ENCODE assay signal across 7 cellular contexts in the genomic region with DNA sequence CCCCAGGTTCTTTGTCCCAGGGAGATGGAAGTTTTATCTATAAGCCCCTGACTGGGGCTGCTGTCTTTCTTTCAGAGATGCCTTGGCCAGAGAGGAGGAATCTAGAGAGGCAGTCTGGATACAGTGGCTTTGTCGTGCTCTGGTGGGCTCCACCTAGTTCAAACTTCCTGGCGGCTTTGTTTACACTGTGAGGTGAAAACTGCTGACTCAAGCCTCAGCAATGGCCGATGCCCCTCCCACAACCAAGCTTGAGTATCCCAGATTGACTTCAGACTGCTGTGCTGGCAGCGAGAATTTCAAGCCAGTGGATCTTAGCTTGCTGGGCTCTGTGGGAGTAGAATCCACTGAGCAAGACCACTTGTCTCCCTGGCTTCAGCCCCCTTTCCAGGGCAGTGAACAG.
DNase-seq lines count a peak whose midpoint lies in the region; ATAC-seq and TF ChIP-seq lines count a peak whose summit lies in the region.
"Not testable (repeated sequence)": the region's sequence is repeated elsewhere in the genome, so short reads cannot be mapped to it uniquely, and the experiment has no call there.

No MANE protein-coding gene starts in this region.

- not testable (repeated sequence) for H3K36me3 ChIP-seq in RWPE2 (ENCODE audit: low read depth); brain microvascular endothelial cell (replicated peaks); kidney epithelial cell (ENCODE audit: control insufficient read depth, insufficient read depth, low read length); neural progenitor cell

- DNase-seq in ELF-1 (ENCODE audit: low read depth, low spot score) (peak; percentile 86), LHCN-M2 (ENCODE audit: low read depth) (peak; percentile 0), brain microvascular endothelial cell (peak; percentile 78), epithelial cell of esophagus (ENCODE audit: low read depth) (peak; percentile 45), kidney epithelial cell (ENCODE audit: low read depth) (peak; percentile 59), neural progenitor cell (ENCODE audit: low spot score) (peak; percentile 20)
- not testable (repeated sequence) for DNase-seq in RWPE2 (ENCODE audit: low spot score)

- H3K27ac ChIP-seq in RWPE2 (ENCODE audit: poor library complexity, severe bottlenecking); neural progenitor cell: not testable (repeated sequence)
- H3K27ac ChIP-seq in brain microvascular endothelial cell: peak overlapping the region; percentile 49

- H4K20me1 ChIP-seq in neural progenitor cell (ENCODE audit: low read depth): not testable (repeated sequence)

- peak; percentile 77 for ATAC-seq in RWPE2 (ENCODE audit: low read depth)

- H3K79me2 ChIP-seq in neural progenitor cell (ENCODE audit: low read depth): not testable (repeated sequence)

- not testable (repeated sequence) for H3K4me3 ChIP-seq in RWPE2 (ENCODE audit: severe bottlenecking); brain microvascular endothelial cell (ENCODE audit: low read depth, low read length); epithelial cell of esophagus (ENCODE audit: low read length); kidney epithelial cell (ENCODE audit: low read depth, low read length); neural progenitor cell

- H3F3A ChIP-seq in neural progenitor cell (ENCODE audit: low read depth): not testable (repeated sequence)

- in situ Hi-C loops in brain microvascular endothelial cell (cut with HindIII; ENCODE audit: low pct_ligation_motif_present, low sequenced_read_pairs): not testable (repeated sequence)

- not testable (repeated sequence) for TF ChIP-seq CTCF in RWPE2 (IDR thresholded peaks at IDR 0.05; ENCODE audit: poor library complexity, severe bottlenecking); brain microvascular endothelial cell (IDR thresholded peaks at IDR 0.05; ENCODE audit: low read depth, low read length, missing control alignments); epithelial cell of esophagus (IDR thresholded peaks at IDR 0.05; ENCODE audit: insufficient read depth, low read depth, low read length, missing control alignments); kidney epithelial cell (IDR thresholded peaks at IDR 0.05; ENCODE audit: insufficient read depth, low read length, poor library complexity, severe bottlenecking); neural progenitor cell (IDR thresholded peaks at IDR 0.05)

- not testable (repeated sequence) for H3K9me3 Mint-ChIP-seq in neural progenitor cell

- H3K27me3 ChIP-seq in RWPE2 (ENCODE audit: insufficient read depth, poor library complexity, severe bottlenecking); brain microvascular endothelial cell (replicated peaks); kidney epithelial cell (ENCODE audit: control insufficient read depth, insufficient read depth, low read length); neural progenitor cell: not testable (repeated sequence)

- not testable (repeated sequence) for H3K9ac ChIP-seq in neural progenitor cell

- not testable (repeated sequence) for H3K4me3 Mint-ChIP-seq in neural progenitor cell

- H3K4me1 Mint-ChIP-seq in neural progenitor cell: not testable (repeated sequence)

- not testable (repeated sequence) for H3K27ac Mint-ChIP-seq in neural progenitor cell

- H2AFZ ChIP-seq in neural progenitor cell (replicated peaks): peak overlapping the region; percentile 55

- not testable (repeated sequence) for H3K27me3 Mint-ChIP-seq in neural progenitor cell (ENCODE audit: insufficient read depth, low read depth)

- not testable (repeated sequence) for H3K4me1 ChIP-seq in RWPE2 (ENCODE audit: insufficient read depth, poor library complexity, severe bottlenecking); neural progenitor cell

- H3K36me3 Mint-ChIP-seq in neural progenitor cell: not testable (repeated sequence)

- not testable (repeated sequence) for H3K9me3 ChIP-seq in RWPE2 (ENCODE audit: severe bottlenecking); neural progenitor cell (ENCODE audit: low read depth)

- H3K4me2 ChIP-seq in neural progenitor cell: not testable (repeated sequence)
